8 cellular contexts compared by ENCODE assay signal in the genomic region with DNA sequence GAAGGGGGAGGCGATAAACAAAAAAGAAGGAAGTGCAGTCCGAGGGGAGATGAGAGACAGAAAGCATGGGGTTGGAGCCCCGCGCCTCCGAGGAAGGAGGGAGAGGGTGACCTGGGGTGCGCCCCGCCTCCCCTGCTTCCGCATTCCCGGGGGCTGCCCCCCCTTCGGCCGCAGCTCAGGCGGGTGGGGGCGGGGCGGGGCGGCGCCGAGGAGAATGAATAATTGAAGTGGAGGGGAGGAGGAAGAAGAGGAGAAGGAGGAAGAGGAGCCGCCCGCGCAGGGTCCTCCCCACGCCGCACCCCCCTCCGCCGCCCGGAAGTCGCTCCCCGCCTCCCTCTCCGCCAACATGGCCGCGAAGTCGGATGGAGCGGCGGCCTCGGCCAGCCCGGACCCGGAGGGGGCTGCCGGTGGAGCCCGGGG. TPM values are rescaled to one million over a fixed set of nuclear protein-coding genes. Genes with fewer than 3 reads are reported as not detected.
A peak's percentile ranks its signal among the peaks of the same experiment; 100 is the strongest.
DNase-seq lines count a peak whose midpoint lies in the region; ATAC-seq and TF ChIP-seq lines count a peak whose summit lies in the region.

A gene with protein sequence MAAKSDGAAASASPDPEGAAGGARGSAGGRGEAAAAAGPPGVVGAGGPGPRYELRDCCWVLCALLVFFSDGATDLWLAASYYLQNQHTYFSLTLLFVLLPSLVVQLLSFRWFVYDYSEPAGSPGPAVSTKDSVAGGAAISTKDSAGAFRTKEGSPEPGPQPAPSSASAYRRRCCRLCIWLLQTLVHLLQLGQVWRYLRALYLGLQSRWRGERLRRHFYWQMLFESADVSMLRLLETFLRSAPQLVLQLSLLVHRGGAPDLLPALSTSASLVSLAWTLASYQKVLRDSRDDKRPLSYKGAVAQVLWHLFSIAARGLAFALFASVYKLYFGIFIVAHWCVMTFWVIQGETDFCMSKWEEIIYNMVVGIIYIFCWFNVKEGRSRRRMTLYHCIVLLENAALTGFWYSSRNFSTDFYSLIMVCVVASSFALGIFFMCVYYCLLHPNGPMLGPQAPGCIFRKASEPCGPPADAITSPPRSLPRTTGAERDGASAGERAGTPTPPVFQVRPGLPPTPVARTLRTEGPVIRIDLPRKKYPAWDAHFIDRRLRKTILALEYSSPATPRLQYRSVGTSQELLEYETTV (plus strand): TSS at position 322 of the 420 bp plus-strand sequence. CDS start 25 bp downstream, at position 347.

- no peaks in the 10 kb centered on the region for H3K36me3 Mint-ChIP-seq in activated CD4-positive, alpha-beta T cell treated with anti-CD3 and anti-CD28 coated beads, Interleukin-2, amount 10 ng/mL, durations not matched to agents 7 days and 5 days (ENCODE audit: low read depth)

- H3K4me3 ChIP-seq in choroid plexus epithelial cell (ENCODE audit: low read depth, low read length) (peak within 1 kb of the TSS; percentile 32), skeletal muscle cell (ENCODE audit: low read depth, low read length) (peak within 1 kb of the TSS; percentile 22)

- H3K4me1 Mint-ChIP-seq in activated CD4-positive, alpha-beta T cell treated with anti-CD3 and anti-CD28 coated beads, Interleukin-2, amount 10 ng/mL, durations not matched to agents 7 days and 5 days: peaks cover 5% of the 10 kb centered on the region

- POLR2A ChIA-PET in activated CD4-positive, alpha-beta T cell treated with anti-CD3 and anti-CD28 coated beads, Interleukin-2, amount 10 ng/mL, durations not matched to agents 7 days and 5 days (lab: Charles Lee): no interaction called here

- TF ChIP-seq CTCF in choroid plexus epithelial cell (conservative IDR thresholded peaks at IDR 0.05; ENCODE audit: low read depth, low read length): no peak

- peak within 1 kb of the TSS; percentile 71 for H3K4me3 Mint-ChIP-seq in activated CD4-positive, alpha-beta T cell treated with anti-CD3 and anti-CD28 coated beads, Interleukin-2, amount 10 ng/mL, durations not matched to agents 7 days and 5 days

- DNase-seq in activated CD4-positive, alpha-beta T cell treated with anti-CD3 and anti-CD28 coated beads, Interleukin-2, amount 10 ng/mL, durations not matched to agents 7 days and 5 days: peak; percentile 32
- no peak for DNase-seq in activated CD4-positive, alpha-beta T cell treated with anti-CD3 and anti-CD28 coated beads, Interleukin-2, amount 50 U/mL, for 4 hours
- peak; percentile 73 for DNase-seq in NCI-H510A treated with DMSO at 0.1 percent for 48 hours (lab: John Stamatoyannopoulos, UW)
- no peak for DNase-seq in choroid plexus epithelial cell (ENCODE audit: low read depth)
- no peak for DNase-seq in skeletal muscle cell (ENCODE audit: low read depth)
- DNase-seq in NCI-H1048 (lab: John Stamatoyannopoulos, UW): no peak
- DNase-seq in ureter (ENCODE audit: low spot score): no peak

- CTCF ChIA-PET in activated CD4-positive, alpha-beta T cell treated with anti-CD3 and anti-CD28 coated beads, Interleukin-2, amount 10 ng/mL, durations not matched to agents 7 days and 5 days (lab: Charles Lee): interaction anchor here (1.1 to 1.9 kb wide), 3 partner anchors 8 to 16 kb away, joined by 3 to 5 read pairs (median 4); partner anchors contain the start of gene PDRG1

- H3K27me3 Mint-ChIP-seq in activated CD4-positive, alpha-beta T cell treated with anti-CD3 and anti-CD28 coated beads, Interleukin-2, amount 10 ng/mL, durations not matched to agents 7 days and 5 days: peaks cover 46% of the 10 kb centered on the region

- no peaks in the 10 kb centered on the region for H3K9me3 Mint-ChIP-seq in activated CD4-positive, alpha-beta T cell treated with anti-CD3 and anti-CD28 coated beads, Interleukin-2, amount 10 ng/mL, durations not matched to agents 7 days and 5 days

- no peak for ATAC-seq in GM21825 (IDR thresholded peaks at IDR 0.05; ENCODE audit: unreplicated experiment)

- H3K27ac Mint-ChIP-seq in activated CD4-positive, alpha-beta T cell treated with anti-CD3 and anti-CD28 coated beads, Interleukin-2, amount 10 ng/mL, durations not matched to agents 7 days and 5 days: no peak within 1 kb of the TSS

RNA-seq across cellular contexts. Expression of the gene that starts here (rescaled TPM):
- total RNA-seq in activated CD4-positive, alpha-beta T cell treated with anti-CD3 and anti-CD28 coated beads, Interleukin-2, amount 10 ng/mL, durations not matched to agents 7 days and 5 days: under 1 TPM in 1 of 2 experiments, not detected in 1; 0.05 TPM
- 0.05 TPM for total RNA-seq in ureter

Comparison
In these comparisons a context has a peak if more than half of its experiments do, and no peak if none do; other contexts are left out.
1. Peak in DNase-seq in activated CD4-positive, alpha-beta T cell treated with anti-CD3 and anti-CD28 coated beads, Interleukin-2, amount 10 ng/mL, durations not matched to agents 7 days and 5 days; RNA of the gene not detected or under 1 TPM.